ENCODE assay signal across 8 cellular contexts in genomic region chr12:1939745-1940607, GRCh38. TPM values are rescaled to one million over a fixed set of nuclear protein-coding genes. Genes with fewer than 3 reads are reported as not detected.
DNase-seq lines count a peak whose midpoint lies in the region; ATAC-seq and TF ChIP-seq lines count a peak whose summit lies in the region.

No MANE protein-coding gene starts in this region.

- H3K36me3 ChIP-seq in OCI-LY1 (ENCODE audit: insufficient read depth, low read length): no peaks in the 10 kb centered on the region
- H3K36me3 ChIP-seq in muscle layer of colon (ENCODE audit: insufficient read depth, low read length): peaks cover 16% of the 10 kb centered on the region

- H3K27ac ChIP-seq in OCI-LY1 (ENCODE audit: low read depth, low read length, poor library complexity, severe bottlenecking) (no peak overlapping the region), muscle layer of colon (ENCODE audit: low read depth, low read length) (peak overlapping the region; percentile 79)

- H2AFZ ChIP-seq in OCI-LY1 (ENCODE audit: low read length): no peak overlapping the region

- H3K4me1 ChIP-seq in OCI-LY1 (ENCODE audit: insufficient read depth, low read length, severe bottlenecking) (no peaks in the 10 kb centered on the region), muscle layer of colon (ENCODE audit: insufficient read depth, low read length) (peaks cover 49% of the 10 kb centered on the region)

- TF ChIP-seq CTCF in OCI-LY1 (IDR thresholded peaks at IDR 0.05; ENCODE audit: low read length) (peak; percentile 99), epithelial cell of proximal tubule (conservative IDR thresholded peaks at IDR 0.05; ENCODE audit: low read depth, low read length) (peak; percentile 93)

- H3K4me3 ChIP-seq in OCI-LY1 (ENCODE audit: low read depth, low read length, poor library complexity, severe bottlenecking): no peak overlapping the region
- no peak overlapping the region for H3K4me3 ChIP-seq in epithelial cell of proximal tubule (ENCODE audit: low read depth, low read length)
- H3K4me3 ChIP-seq in muscle layer of colon (ENCODE audit: low read depth in 1 of 2, low read length in 2 of 2): peak overlapping the region in 1 of 2 donors; percentile 44

- no peak overlapping the region for H3K4me2 ChIP-seq in OCI-LY1 (ENCODE audit: low read length)

- H3F3A ChIP-seq in OCI-LY1 (ENCODE audit: insufficient read depth, low read length): no peaks in the 10 kb centered on the region

- no peaks in the 10 kb centered on the region for H4K20me1 ChIP-seq in OCI-LY1 (ENCODE audit: insufficient read depth, low read length)

- H3K9me3 ChIP-seq in OCI-LY1 (ENCODE audit: low read length) (no peaks in the 10 kb centered on the region), muscle layer of colon (ENCODE audit: low read length) (no peaks in the 10 kb centered on the region)

- no peaks in the 10 kb centered on the region for H3K79me2 ChIP-seq in OCI-LY1 (ENCODE audit: insufficient read depth, low read length)

- H3K9me2 ChIP-seq in OCI-LY1 (ENCODE audit: low read depth, low read length): no peaks in the 10 kb centered on the region

- no peak overlapping the region; the same call in 1 of the 2 replicates for H3K9ac ChIP-seq in OCI-LY1 (ENCODE audit: low read length)
- peak overlapping the region; percentile 20 for H3K9ac ChIP-seq in muscle layer of colon (ENCODE audit: low read length)

- ATAC-seq in HG03025 (IDR thresholded peaks at IDR 0.05; ENCODE audit: low FRiP score, unreplicated experiment): no peak

- H3K27me3 ChIP-seq in OCI-LY1 (ENCODE audit: insufficient read depth, low read length) (no peaks in the 10 kb centered on the region), muscle layer of colon (ENCODE audit: control insufficient read depth in 1 of 2, insufficient read depth in 2 of 2, low read length in 2 of 2) (no peaks in the 10 kb centered on the region)

- peak; percentile 80 for DNase-seq in Daoy (ENCODE audit: low read depth)
- peak; percentile 63 for DNase-seq in HPDE6-E6E7 (ENCODE audit: extremely low spot score)
- DNase-seq in activated T-cell treated with anti-CD3 and anti-CD28 coated beads for 4 hours: peak; percentile 90
- DNase-seq in epithelial cell of proximal tubule (ENCODE audit: low read depth): peak; percentile 13
- peak; percentile 82 for DNase-seq in stimulated activated CD8-positive, alpha-beta memory T cell treated with anti-CD3 and anti-CD28 coated beads, Interleukin-4, amount 100 ng/mL, for 24 hours (ENCODE audit: low read depth)

RNA-seq across cellular contexts. Expression of gene CACNA2D4, which starts 21.5 kb away (rescaled TPM):
- 0.74 TPM in 1 of 2 replicates, not detected in the other for total RNA-seq in Daoy (2014; rRNA removed; shearing (Covaris generic))
- total RNA-seq in epithelial cell of proximal tubule: 0.14 and 1.6 TPM in 2 replicates

Comparison
In these comparisons a context has a peak if more than half of its experiments do, and no peak if none do; other contexts are left out.
1. DNase-seq: peak in every context shown above with its lines; median percentile 90 in activated T-cell treated with anti-CD3 and anti-CD28 coated beads for 4 hours; 82 in stimulated activated CD8-positive, alpha-beta memory T cell treated with anti-CD3 and anti-CD28 coated beads, Interleukin-4, amount 100 ng/mL, for 24 hours; 80 in Daoy; 63 in HPDE6-E6E7; 13 in epithelial cell of proximal tubule.